ENCODE assay signal across 1 cellular context in genomic region chr17:80184423-80184714, GRCh38.
TF ChIP-seq lines count a peak whose summit lies in the region.

No MANE protein-coding gene starts in this region.

TF ChIP-seq in IMR-90, 13 proteins besides CTCF, POLR2A, EP300 and RAD21:
- TF ChIP-seq FOS (IDR thresholded peaks at IDR 0.05; ENCODE audit: low read depth, low read length) (no peak), RCOR1 (IDR thresholded peaks at IDR 0.05; ENCODE audit: insufficient replicate concordance, low read length) (no peak), MAZ (IDR thresholded peaks at IDR 0.05; ENCODE audit: borderline replicate concordance, low read depth, low read length) (no peak), CEBPB (IDR thresholded peaks at IDR 0.05; ENCODE audit: low read depth, low read length) (no peak), MAFK (IDR thresholded peaks at IDR 0.05; ENCODE audit: low read depth, low read length) (no peak)
